18 cellular contexts compared by ENCODE assay signal in genomic region chr11:44699497-44699896, GRCh38. TPM values are rescaled to one million over a fixed set of nuclear protein-coding genes. Genes with fewer than 3 reads are reported as not detected.
DNase-seq lines count a peak whose midpoint lies in the region; ATAC-seq and TF ChIP-seq lines count a peak whose summit lies in the region.
"Had no signal": no experiment of that assay in that cellular context is flagged by ENCODE, and none has a peak within 500 bp of the region (broad histone marks: within the 10 kb centered on the region; RNA-seq: fewer than 3 reads in every experiment).

No MANE protein-coding gene starts in this region.

- H3K4me3 ChIP-seq in cardiac muscle cell (no peak overlapping the region), right cardiac atrium (ENCODE audit: low read length) (no peak overlapping the region), OCI-LY7 (ENCODE audit: low read depth, low read length, poor library complexity, severe bottlenecking) (no peak overlapping the region)
- H3K4me3 ChIP-seq: GM23248 had no signal

- H3K4me1 ChIP-seq in cardiac muscle cell (ENCODE audit: low read depth): peaks cover 62% of the 10 kb centered on the region
- peaks cover 18% of the 10 kb centered on the region for H3K4me1 ChIP-seq in right cardiac atrium (ENCODE audit: control insufficient read depth, insufficient read depth, low read length)
- H3K4me1 ChIP-seq in OCI-LY7 (ENCODE audit: insufficient read depth, low read length, poor library complexity, severe bottlenecking): no peaks in the 10 kb centered on the region

- H3K27me3 ChIP-seq in cardiac muscle cell (no peaks in the 10 kb centered on the region), right cardiac atrium (ENCODE audit: control insufficient read depth, insufficient read depth) (no peaks in the 10 kb centered on the region)

- H3K79me2 ChIP-seq in OCI-LY7 (ENCODE audit: insufficient read depth, low read depth, low read length): no peaks in the 10 kb centered on the region

- H3K36me3 Mint-ChIP-seq in endothelial cell (ENCODE audit: low read depth, unreplicated experiment) (no peaks in the 10 kb centered on the region), nephron progenitor cell (ENCODE audit: low read depth) (no peaks in the 10 kb centered on the region), CD14-positive monocyte (peaks cover 1 to 2% of the 10 kb centered on the region in 2 donors)
- H3K36me3 Mint-ChIP-seq: CD8-positive, alpha-beta T cell had no signal

- H3K9me3 Mint-ChIP-seq in endothelial cell (ENCODE audit: unreplicated experiment) (no peaks in the 10 kb centered on the region), nephron progenitor cell (peaks cover 3% of the 10 kb centered on the region), CD14-positive monocyte (peaks cover 0 to 10% (median 7%) of the 10 kb centered on the region in 7 donors)

- no peak for TF ChIP-seq CTCF in cardiac muscle cell (IDR thresholded peaks at IDR 0.05; ENCODE audit: low read depth, low read length)
- no peak for TF ChIP-seq CTCF in endothelial cell (IDR thresholded peaks at IDR 0.05; ENCODE audit: unreplicated experiment)
- no peak for TF ChIP-seq CTCF in nephron progenitor cell (IDR thresholded peaks at IDR 0.05)
- no peak for TF ChIP-seq CTCF in CD14-positive monocyte (IDR thresholded peaks at IDR 0.05)
- no peak for TF ChIP-seq CTCF in OCI-LY7 (conservative IDR thresholded peaks at IDR 0.05; ENCODE audit: low read length)

- intact Hi-C loops in Right ventricle myocardium inferior (cut with DNase I): no loop called here
- intact Hi-C loops in right cardiac atrium (cut with DNase I): no loop called here
- intact Hi-C loops in CD14-positive monocyte (cut with micrococcal nuclease): no loop called here
- intact Hi-C loops in OCI-LY7 (cut with micrococcal nuclease; ENCODE audit: unreplicated experiment): no loop called here

- H3K4me3 Mint-ChIP-seq in endothelial cell (ENCODE audit: unreplicated experiment) (peak overlapping the region; percentile 60), nephron progenitor cell (no peak overlapping the region), CD14-positive monocyte (no peak overlapping the region)
- H3K4me3 Mint-ChIP-seq: B cell; CD8-positive, alpha-beta T cell had no signal

- no peaks in the 10 kb centered on the region for H4K20me1 ChIP-seq in OCI-LY7 (ENCODE audit: insufficient read depth, low read length)

- no peak for ATAC-seq in Right ventricle myocardium inferior
- peak; percentile 24 to 34 for ATAC-seq in right cardiac atrium
- ATAC-seq: CD8-positive, alpha-beta T cell had no signal

- no TSS peak for BruUV-seq in OCI-LY7 (replicated peaks; lab: Mats Ljungman, UMichigan)

- no peak overlapping the region for H3K4me2 ChIP-seq in OCI-LY7 (ENCODE audit: low read length)

- no peak for DNase-seq in cardiac muscle cell (ENCODE audit: low read depth in 1 of 2, low spot score in 1 of 2)
- DNase-seq in Right ventricle myocardium inferior (ENCODE audit: missing footprints): no peak
- DNase-seq in endothelial cell (ENCODE audit: low spot score): no peak
- no peak for DNase-seq in right cardiac atrium
- DNase-seq in nephron progenitor cell: no peak
- DNase-seq in CD14-positive monocyte (ENCODE audit: low spot score): no peak
- no peak for DNase-seq in OCI-LY7 (ENCODE audit: low spot score)
- DNase-seq: C1 segment of cervical spinal cord; CD8-positive, alpha-beta T cell; COR-L47; DMS153; DMS79 treated with DMSO at 0.1 percent for 48 hours; EL; GM23248; H7 had no signal

- no peaks in the 10 kb centered on the region for H3K9me2 ChIP-seq in OCI-LY7 (ENCODE audit: insufficient read depth, low read length)

- H3K36me3 ChIP-seq in cardiac muscle cell: no peaks in the 10 kb centered on the region
- no peaks in the 10 kb centered on the region for H3K36me3 ChIP-seq in OCI-LY7 (ENCODE audit: insufficient read depth, low read length)

- H3K27ac ChIP-seq in cardiac muscle cell: peak overlapping the region; percentile 91
- H3K27ac ChIP-seq in right cardiac atrium (ENCODE audit: low read length): peak overlapping the region; percentile 83
- no peak overlapping the region for H3K27ac ChIP-seq in OCI-LY7 (ENCODE audit: low read depth, low read length, poor library complexity, severe bottlenecking)
- H3K27ac ChIP-seq: GM23248 had no signal

- 73% methylated on average over 6 of the region's 6 CpGs for WGBS in right cardiac atrium

- peaks cover 44% of the 10 kb centered on the region for H3K4me1 Mint-ChIP-seq in endothelial cell (ENCODE audit: unreplicated experiment)
- H3K4me1 Mint-ChIP-seq in nephron progenitor cell: peaks cover 53% of the 10 kb centered on the region
- peaks cover 12% of the 10 kb centered on the region for H3K4me1 Mint-ChIP-seq in CD14-positive monocyte

- H3K27me3 Mint-ChIP-seq in endothelial cell (ENCODE audit: unreplicated experiment) (peaks cover 12% of the 10 kb centered on the region), nephron progenitor cell (ENCODE audit: low read depth, poor library complexity) (peaks cover 11% of the 10 kb centered on the region), CD14-positive monocyte (ENCODE audit: low read depth in 3 of 3) (peaks cover 4 to 11% (median 6%) of the 10 kb centered on the region in 3 donors)

- H3K27ac Mint-ChIP-seq in endothelial cell (ENCODE audit: unreplicated experiment) (no peak overlapping the region), nephron progenitor cell (no peak overlapping the region), CD14-positive monocyte (no peak overlapping the region)
- H3K27ac Mint-ChIP-seq: B cell; CD8-positive, alpha-beta T cell had no signal

- POLR2A ChIA-PET in OCI-LY7 (lab: Charles Lee): no interaction called here

- no peak overlapping the region for H2AFZ ChIP-seq in OCI-LY7 (ENCODE audit: low read length)
- H2AFZ ChIP-seq: GM23248 had no signal

- CTCF ChIA-PET in OCI-LY7 (lab: Charles Lee; ENCODE audit: unreplicated experiment): interaction anchor here (0.6 kb wide), 1 partner anchor 232 kb away, joined by 3 read pairs; no protein-coding TSS in a partner anchor

- no peaks in the 10 kb centered on the region for H3K9me3 ChIP-seq in cardiac muscle cell (ENCODE audit: low read depth)
- H3K9me3 ChIP-seq in right cardiac atrium (ENCODE audit: control insufficient read depth, low read length): no peaks in the 10 kb centered on the region
- no peaks in the 10 kb centered on the region for H3K9me3 ChIP-seq in OCI-LY7 (ENCODE audit: low read length)

RNA-seq across cellular contexts. Expression of gene TSPAN18, which starts 27.3 kb away (rescaled TPM):
- total RNA-seq in cardiac muscle cell (48.1 and 68.6 TPM in 2 replicates), Right ventricle myocardium inferior (115 TPM), endothelial cell (ENCODE audit: unreplicated experiment) (717 TPM), right cardiac atrium (100 to 1,000 TPM; 158 to 236 (median 207) TPM), OCI-LY7 (2022) (not detected in 2 replicates)
- polyA plus RNA-seq in cardiac muscle cell (82.8 and 122 TPM in 2 replicates), right cardiac atrium (120 TPM), CD14-positive monocyte (not detected)
- not detected in 2 replicates for total RNA-seq in OCI-LY7 (2014; rRNA removed; shearing (Covaris generic))
- total RNA-seq: A172, HT1080 had no signal

Comparison
In these comparisons a context has a peak if more than half of its experiments do, and no peak if none do; other contexts are left out.
1. RNA of gene TSPAN18, which starts 27.3 kb away (total RNA-seq): 717 TPM in endothelial cell (single experiment), 158 to 236 TPM in right cardiac atrium, 115 TPM in Right ventricle myocardium inferior (single experiment) and 48.1 to 68.6 TPM in cardiac muscle cell; not detected in OCI-LY7; every median in the first group is over 10 times any median in the second.